ENCODE assay signal across 29 cellular contexts in genomic region chr14:95162641-95163040, GRCh38.
"Had no signal": no experiment of that assay in that cellular context is flagged by ENCODE, and none has a peak within 500 bp of the region (broad histone marks: within the 10 kb centered on the region; RNA-seq: fewer than 3 reads in every experiment).

No MANE protein-coding gene starts in this region.

- FAIRE-seq: astrocyte, islet of Langerhans, pancreas had no signal

- H3K27ac Mint-ChIP-seq: activated B cell treated with CpG ODN at 0.5 μM for 24 hours; activated CD8-positive, alpha-beta memory T cell treated with anti-CD3 and anti-CD28 coated beads, Interleukin-2, amount 10 ng/mL, durations not matched to agents 7 days and 5 days; activated CD8-positive, alpha-beta T cell treated with anti-CD3 and anti-CD28 coated beads, Interleukin-2, amount 10 ng/mL, durations not matched to agents 7 days and 5 days; activated naive CD8-positive, alpha-beta T cell; stimulated activated naive B cell treated with anti-CD40 and anti-IgM and Interleukin-4, amounts not matched to agents 10 μg/mL and 1 μg/mL and 100 μg/mL, for 72 hours had no signal

- DNase-seq: activated B cell treated with CpG ODN at 0.5 μM for 24 hours; activated CD8-positive, alpha-beta memory T cell treated with anti-CD3 and anti-CD28 coated beads, Interleukin-2, amount 10 ng/mL, durations not matched to agents 7 days and 5 days; activated CD8-positive, alpha-beta T cell treated with anti-CD3 and anti-CD28 coated beads, Interleukin-2, amount 10 ng/mL, durations not matched to agents 7 days and 5 days; activated effector memory CD4-positive, alpha-beta T cell treated with Interleukin-2 at 50 U/mL for 16 hours; activated naive CD4-positive, alpha-beta T cell treated with Interleukin-2 at 50 U/mL for 16 hours; activated T-cell treated with anti-CD3 and anti-CD28 coated beads for 4 hours; brain microvascular endothelial cell; caudate nucleus; cortex of kidney; foreskin keratinocyte; heart right ventricle; left lung; lower lobe of right lung; mesenchymal stem cell; mucosa of descending colon; pancreas; stimulated activated CD4-positive, alpha-beta T cell treated with anti-CD3 and anti-CD28 coated beads, Interleukin-15, amount 100 ng/mL, for 24 hours; stimulated activated CD4-positive, alpha-beta T cell treated with anti-CD3 and anti-CD28 coated beads, Interleukin-2, amount 100 ng/mL, for 24 hours; stimulated activated naive B cell treated with anti-CD40 and anti-IgM and Interleukin-4, amounts not matched to agents 10 μg/mL and 1 μg/mL and 100 μg/mL, for 72 hours; T-helper 2 cell; tibial artery; upper lobe of right lung had no signal

- H3K27me3 Mint-ChIP-seq: activated B cell treated with CpG ODN at 0.5 μM for 24 hours; activated CD8-positive, alpha-beta memory T cell treated with anti-CD3 and anti-CD28 coated beads, Interleukin-2, amount 10 ng/mL, durations not matched to agents 7 days and 5 days; activated naive CD8-positive, alpha-beta T cell; natural killer cell treated with Interleukin-12 subunit alpha and Interleukin-12 subunit beta and Interleukin-15 and Interleukin-18, amount 100 ng/mL, for 72 hours; stimulated activated naive B cell treated with anti-CD40 and anti-IgM and Interleukin-4, amounts not matched to agents 10 μg/mL and 1 μg/mL and 100 μg/mL, for 72 hours had no signal

- H3K4me3 ChIP-seq: esophagus muscularis mucosa, heart right ventricle, left lung, lower lobe of right lung, mucosa of descending colon, pancreas, right atrium auricular region, suprapubic skin, tibial artery, upper lobe of right lung had no signal

- H3K27ac ChIP-seq: brain microvascular endothelial cell, esophagus muscularis mucosa, foreskin keratinocyte, lower lobe of right lung, pancreas, right atrium auricular region, suprapubic skin, tibial artery, upper lobe of right lung had no signal

- ATAC-seq: activated CD8-positive, alpha-beta memory T cell treated with anti-CD3 and anti-CD28 coated beads, Interleukin-2, amount 10 ng/mL, durations not matched to agents 7 days and 5 days; activated CD8-positive, alpha-beta T cell treated with anti-CD3 and anti-CD28 coated beads, Interleukin-2, amount 10 ng/mL, durations not matched to agents 7 days and 5 days; foreskin keratinocyte; heart right ventricle; left lung; mucosa of descending colon; natural killer cell treated with Interleukin-12 subunit alpha and Interleukin-12 subunit beta and Interleukin-15 and Interleukin-18, amount 100 ng/mL, for 72 hours; stimulated activated naive B cell treated with anti-CD40 and anti-IgM and Interleukin-4, amounts not matched to agents 10 μg/mL and 1 μg/mL and 100 μg/mL, for 72 hours had no signal

- H3K36me3 ChIP-seq: brain microvascular endothelial cell, esophagus muscularis mucosa, heart right ventricle, left lung, lower lobe of right lung, pancreas, right atrium auricular region, suprapubic skin, upper lobe of right lung had no signal

- H3K27me3 ChIP-seq: brain microvascular endothelial cell, esophagus muscularis mucosa, foreskin keratinocyte, heart right ventricle, left lung, pancreas, right atrium auricular region, suprapubic skin, tibial artery, upper lobe of right lung had no signal

- H3K4me1 ChIP-seq: foreskin keratinocyte had no signal

- H3K9me3 ChIP-seq: lower lobe of right lung, mucosa of descending colon, pancreas, right atrium auricular region, upper lobe of right lung had no signal

- H3K4me3 Mint-ChIP-seq: activated B cell treated with CpG ODN at 0.5 μM for 24 hours; activated CD8-positive, alpha-beta memory T cell treated with anti-CD3 and anti-CD28 coated beads, Interleukin-2, amount 10 ng/mL, durations not matched to agents 7 days and 5 days; activated CD8-positive, alpha-beta T cell treated with anti-CD3 and anti-CD28 coated beads, Interleukin-2, amount 10 ng/mL, durations not matched to agents 7 days and 5 days; activated naive CD8-positive, alpha-beta T cell; natural killer cell treated with Interleukin-12 subunit alpha and Interleukin-12 subunit beta and Interleukin-15 and Interleukin-18, amount 100 ng/mL, for 72 hours; stimulated activated naive B cell treated with anti-CD40 and anti-IgM and Interleukin-4, amounts not matched to agents 10 μg/mL and 1 μg/mL and 100 μg/mL, for 72 hours had no signal
